ENCODE assay signal across 15 cellular contexts in genomic region chr14:53808042-53808441, GRCh38.
DNase-seq lines count a peak whose midpoint lies in the region; ATAC-seq and TF ChIP-seq lines count a peak whose summit lies in the region.
"Had no signal": no experiment of that assay in that cellular context is flagged by ENCODE, and none has a peak within 500 bp of the region (broad histone marks: within the 10 kb centered on the region; RNA-seq: fewer than 3 reads in every experiment).

No MANE protein-coding gene starts in this region.

- no peaks in the 10 kb centered on the region for H3K9me3 ChIP-seq in esophagus squamous epithelium

- no peaks in the 10 kb centered on the region for H3K4me1 ChIP-seq in esophagus squamous epithelium

- ATAC-seq in left ventricle myocardium superior (peak; percentile 34), HG02759 (IDR thresholded peaks at IDR 0.05; ENCODE audit: unreplicated experiment) (no peak), GM21360 (IDR thresholded peaks at IDR 0.05; ENCODE audit: unreplicated experiment) (no peak)
- ATAC-seq: GM12878, GM23338 had no signal

- H3K4me3 ChIP-seq in astrocyte of the spinal cord (ENCODE audit: low read depth, low read length) (no peak overlapping the region), foreskin fibroblast (ENCODE audit: low read depth in 1 of 2, low read length in 2 of 2) (no peak overlapping the region), esophagus squamous epithelium (no peak overlapping the region)
- H3K4me3 ChIP-seq: GM12878, GM23338 had no signal

- no peaks in the 10 kb centered on the region for H3K36me3 ChIP-seq in esophagus squamous epithelium

- DNase-seq in left ventricle myocardium superior (no peak), cardiac septum (ENCODE audit: low spot score) (no peak), astrocyte of the spinal cord (ENCODE audit: low read depth, low spot score) (peak; percentile 4), foreskin fibroblast (peak; percentile 10 to 38), superior temporal gyrus (ENCODE audit: extremely low spot score) (no peak), esophagus squamous epithelium (lab: John Stamatoyannopoulos, UW) (no peak)
- DNase-seq: C1 segment of cervical spinal cord; Calu3; CD4-positive, alpha-beta T cell; DMS 273 treated with DMSO at 0.1 percent for 48 hours; H9 had no signal

- in situ Hi-C loops in astrocyte of the spinal cord (cut with HindIII; ENCODE audit: low sequenced_read_pairs): no loop called here

- intact Hi-C loops in left ventricle myocardium superior (cut with micrococcal nuclease) (no loop called here), cardiac septum (cut with DNase I) (no loop called here), esophagus squamous epithelium (cut with DNase I) (no loop called here)

- no peak for TF ChIP-seq POLR2A in esophagus squamous epithelium (IDR thresholded peaks at IDR 0.05)

- H3K27me3 ChIP-seq in esophagus squamous epithelium: no peaks in the 10 kb centered on the region

- H3K27ac ChIP-seq in esophagus squamous epithelium: peak overlapping the region in 1 of 4 donors; percentile 15

- TF ChIP-seq CTCF in astrocyte of the spinal cord (IDR thresholded peaks at IDR 0.05; ENCODE audit: low read depth, low read length) (no peak), foreskin fibroblast (IDR thresholded peaks at IDR 0.05; ENCODE audit: low read depth, low read length) (no peak), esophagus squamous epithelium (IDR thresholded peaks at IDR 0.05) (no peak)

Comparison
In these comparisons a context has a peak if more than half of its experiments do, and no peak if none do; other contexts are left out.
1. DNase-seq: peak in astrocyte of the spinal cord (single experiment) and foreskin fibroblast (2 of 2); none in left ventricle myocardium superior (single experiment), cardiac septum (single experiment), superior temporal gyrus (single experiment) and esophagus squamous epithelium (single experiment).